In the genomic region with DNA sequence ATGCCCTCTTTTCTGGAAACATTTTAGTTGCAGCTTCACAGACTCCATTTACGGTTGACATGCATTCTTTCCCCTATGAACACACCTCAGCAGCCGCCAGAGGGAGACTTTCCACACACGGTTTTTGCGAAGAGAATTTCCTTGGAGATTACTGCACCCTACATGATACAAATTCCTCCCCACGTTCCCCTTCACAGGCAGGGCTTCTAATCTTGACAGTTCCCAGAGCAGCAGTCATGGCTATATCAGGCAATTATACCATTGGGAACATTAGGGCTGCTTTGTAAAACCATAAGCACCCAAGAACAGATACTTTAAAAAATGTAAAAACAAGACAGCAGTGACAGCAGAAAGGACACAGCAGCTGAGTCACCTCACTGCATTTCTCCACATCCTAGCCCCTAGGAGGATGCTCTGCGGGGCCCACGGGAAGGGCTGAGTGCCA, we compare ENCODE assay signal across 9 cellular contexts.
DNase-seq lines count a peak whose midpoint lies in the region; ATAC-seq and TF ChIP-seq lines count a peak whose summit lies in the region.
"Had no signal": no experiment of that assay in that cellular context is flagged by ENCODE, and none has a peak within 500 bp of the region (broad histone marks: within the 10 kb centered on the region; RNA-seq: fewer than 3 reads in every experiment).

No MANE protein-coding gene starts in this region.

- WGBS in spleen, 5 donors, result 14 to 28% (median 22%) methylated on average over 7 of the region's 7 CpGs

- no peak for TF ChIP-seq POLR2A in spleen (IDR thresholded peaks at IDR 0.05)

- no peak overlapping the region for H3K27ac ChIP-seq in spleen

- no peaks in the 10 kb centered on the region for H3K36me3 ChIP-seq in spleen

- peaks cover 0 to 22% (median 6%) of the 10 kb centered on the region in 6 donors for H3K4me1 ChIP-seq in spleen

- no peaks in the 10 kb centered on the region for H3K9me3 ChIP-seq in spleen

- H3K4me3 ChIP-seq in GM12864 (ENCODE audit: low read depth, low read length) (no peak overlapping the region), spleen (no peak overlapping the region)

- intact Hi-C loops in spleen (cut with DNase I; ENCODE audit: low total_unique reads), result loop anchor here (5.0 to 10.0 kb wide), 2 partner anchors 171 to 294 kb away; no protein-coding TSS in a partner anchor

- H3K27me3 ChIP-seq in spleen (replicated peaks in 1 of 7), result peaks cover 0 to 51% (median 0%) of the 10 kb centered on the region in 7 donors

- TF ChIP-seq CTCF in GM12864 (IDR thresholded peaks at IDR 0.05; ENCODE audit: low read depth, low read length, missing control alignments) (peak; percentile 66), spleen (IDR thresholded peaks at IDR 0.05 in 8 of 11, conservative IDR thresholded peaks at IDR 0.05 in 3 of 11) (peak in 9 of 11 experiments; percentile 29 to 68 (median 57))

- DNase-seq in AG08395 (ENCODE audit: low spot score) (peak; percentile 73), GM12864 (ENCODE audit: low read depth) (no peak), NCI-H69 (lab: John Stamatoyannopoulos, UW) (peak; percentile 84), astrocyte of the hippocampus (ENCODE audit: low read depth, low spot score) (peak; percentile 87), iPS DF 4.7 (ENCODE audit: extremely low read depth, low spot score) (peak; percentile 36), spleen (no peak)
- DNase-seq: natural killer cell had no signal

- no peak for ATAC-seq in GM19452 (IDR thresholded peaks at IDR 0.05; ENCODE audit: unreplicated experiment)
- ATAC-seq in HG03342 (IDR thresholded peaks at IDR 0.05; ENCODE audit: unreplicated experiment), result no peak

Comparison
In these comparisons a context has a peak if more than half of its experiments do, and no peak if none do; other contexts are left out.
1. DNase-seq: peak in AG08395 (single experiment), NCI-H69 (single experiment), astrocyte of the hippocampus (single experiment) and iPS DF 4.7 (single experiment); none in GM12864 (single experiment) and spleen (single experiment).